Comparison of ENCODE assay signal across 8 cellular contexts in genomic region chr5:321233-321725, GRCh38. TPM values are rescaled to one million over a fixed set of nuclear protein-coding genes. Genes with fewer than 3 reads are reported as not detected.
A peak's percentile ranks its signal among the peaks of the same experiment; 100 is the strongest.
DNase-seq lines count a peak whose midpoint lies in the region; ATAC-seq and TF ChIP-seq lines count a peak whose summit lies in the region.

Gene AHRR, plus strand, starts transcription at chr5:321714. Its CDS starts 22,189 bp downstream, at chr5:343903.

- H3K27ac Mint-ChIP-seq in T-cell, result peak within 1 kb of the TSS in 1 of 2 donors; percentile 46
- no peak within 1 kb of the TSS for H3K27ac Mint-ChIP-seq in stimulated activated naive CD8-positive, alpha-beta T cell treated with anti-CD3 and anti-CD28 coated beads, Interleukin-15, Interleukin-2, amounts not matched to agents 100 ng/mL and 50 ng/mL, for 24 hours

- 0 out of 2 replicates have a peak, but pooled peaks cover 4% of the 10 kb centered on the region for H3K4me1 ChIP-seq in HUES48 (ENCODE audit: control insufficient read depth, insufficient read depth, low read length)
- H3K4me1 ChIP-seq in liver (ENCODE audit: control insufficient read depth in 4 of 4, insufficient read depth in 4 of 4, low read length in 3 of 4), result peaks cover 4 to 24% (median 14%) of the 10 kb centered on the region in 4 donors

- H3K27me3 Mint-ChIP-seq in T-cell, result peaks cover 24 to 38% of the 10 kb centered on the region in 2 donors
- peaks cover 19% of the 10 kb centered on the region for H3K27me3 Mint-ChIP-seq in stimulated activated naive CD8-positive, alpha-beta T cell treated with anti-CD3 and anti-CD28 coated beads, Interleukin-15, Interleukin-2, amounts not matched to agents 100 ng/mL and 50 ng/mL, for 24 hours

- WGBS in liver, result 2% methylated on average over 51 of the region's 51 CpGs

- H3K9me3 ChIP-seq in HUES48 (ENCODE audit: control insufficient read depth, insufficient read depth, low read length), result no peaks in the 10 kb centered on the region
- H3K9me3 ChIP-seq in liver (ENCODE audit: control insufficient read depth in 4 of 4, low read length in 3 of 4), result no peaks in the 10 kb centered on the region

- H3K9ac ChIP-seq in HUES48 (ENCODE audit: low read depth, low read length), result no peak within 1 kb of the TSS
- H3K9ac ChIP-seq in liver (ENCODE audit: low read depth in 1 of 2, low read length in 2 of 2), result no peak within 1 kb of the TSS

- peaks cover 0 to 14% (median 11%) of the 10 kb centered on the region in 3 donors for H3K4me1 Mint-ChIP-seq in T-cell
- H3K4me1 Mint-ChIP-seq in stimulated activated naive CD8-positive, alpha-beta T cell treated with anti-CD3 and anti-CD28 coated beads, Interleukin-15, Interleukin-2, amounts not matched to agents 100 ng/mL and 50 ng/mL, for 24 hours (ENCODE audit: low read depth), result peaks cover 28% of the 10 kb centered on the region

- DNase-seq in Daoy (ENCODE audit: low read depth) (peak; percentile 85), T-cell (peak in 2 of 34 experiments; percentile 13 to 21), dedifferentiated amniotic fluid mesenchymal stem cell (ENCODE audit: extremely low spot score) (peak; percentile 63), AML-193 (lab: John Stamatoyannopoulos, UW) (no peak)

- peaks cover 59% of the 10 kb centered on the region for H3K27me3 ChIP-seq in HUES48 (ENCODE audit: control insufficient read depth, insufficient read depth, low read length)
- peaks cover 3 to 6% (median 4%) of the 10 kb centered on the region in 4 donors for H3K27me3 ChIP-seq in liver (ENCODE audit: control insufficient read depth in 4 of 4, insufficient read depth in 4 of 4, low read length in 3 of 4)

- peaks cover 3% of the 10 kb centered on the region for H3K36me3 Mint-ChIP-seq in T-cell
- peaks cover 11% of the 10 kb centered on the region for H3K36me3 Mint-ChIP-seq in stimulated activated naive CD8-positive, alpha-beta T cell treated with anti-CD3 and anti-CD28 coated beads, Interleukin-15, Interleukin-2, amounts not matched to agents 100 ng/mL and 50 ng/mL, for 24 hours (ENCODE audit: low read depth)

- peak; percentile 8 to 39 for TF ChIP-seq RAD21 in liver (IDR thresholded peaks at IDR 0.05)

- H3K9me3 Mint-ChIP-seq in T-cell, result no peaks in the 10 kb centered on the region
- H3K9me3 Mint-ChIP-seq in stimulated activated naive CD8-positive, alpha-beta T cell treated with anti-CD3 and anti-CD28 coated beads, Interleukin-15, Interleukin-2, amounts not matched to agents 100 ng/mL and 50 ng/mL, for 24 hours, result no peaks in the 10 kb centered on the region

- POLR2A ChIA-PET in T-cell (lab: Charles Lee), result no interaction called here

- H3K27ac ChIP-seq in HUES48 (ENCODE audit: low read depth, low read length) (no peak within 1 kb of the TSS), liver (ENCODE audit: low read depth in 1 of 2, low read length in 2 of 2) (no peak within 1 kb of the TSS)

- H3K4me3 ChIP-seq in HUES48 (ENCODE audit: low read depth, low read length), result peak within 1 kb of the TSS; percentile 72
- H3K4me3 ChIP-seq in liver (ENCODE audit: low read depth in 1 of 3, low read length in 3 of 3), result peak within 1 kb of the TSS in 2 of 3 donors; percentile 8 to 59

- peak; percentile 37 for TF ChIP-seq CTCF in liver (IDR thresholded peaks at IDR 0.05; ENCODE audit: low read depth, low read length, missing input control)

- H3K36me3 ChIP-seq in HUES48 (ENCODE audit: control insufficient read depth, insufficient read depth, low read length) (no peaks in the 10 kb centered on the region), liver (ENCODE audit: control insufficient read depth in 4 of 4, insufficient read depth in 3 of 4, low read depth in 1 of 4, low read length in 3 of 4) (peaks cover 0 to under 1% (median 0%) of the 10 kb centered on the region in 4 donors)

- H3K4me3 Mint-ChIP-seq in T-cell, result peak within 1 kb of the TSS; percentile 64 to 74 (median 69)
- H3K4me3 Mint-ChIP-seq in stimulated activated naive CD8-positive, alpha-beta T cell treated with anti-CD3 and anti-CD28 coated beads, Interleukin-15, Interleukin-2, amounts not matched to agents 100 ng/mL and 50 ng/mL, for 24 hours, result peak within 1 kb of the TSS; percentile 78

- ATAC-seq in GM21423 (IDR thresholded peaks at IDR 0.05; ENCODE audit: unreplicated experiment) (peak; percentile 44), T-cell (replicated peaks in 1 of 4) (peak; percentile 44 to 55 (median 51))

- CTCF ChIA-PET in T-cell (lab: Charles Lee), result no interaction called here

TF ChIP-seq in liver, 16 proteins besides CTCF, POLR2A, EP300 and RAD21:
- TF ChIP-seq RXRA (IDR thresholded peaks at IDR 0.05), result no peak

RNA-seq across cellular contexts. Expression of gene AHRR, which starts in this region (rescaled TPM):
- 15.3 and 26.0 TPM in 2 replicates for total RNA-seq in Daoy (2014; rRNA removed; shearing (Covaris generic))
- 10 to 100 TPM in 1 of 5 donors, 1 to 10 TPM in 3, under 1 TPM in 1; 0.55 to 13.5 (median 3.4) TPM for total RNA-seq in T-cell
- under 1 TPM; 0.33 to 0.47 TPM for total RNA-seq in liver
- under 1 TPM; 0.15 TPM for polyA plus RNA-seq in liver

Comparison
In these comparisons a context has a peak if more than half of its experiments do, and no peak if none do; other contexts are left out.
1. DNase-seq: peak in Daoy (single experiment) and dedifferentiated amniotic fluid mesenchymal stem cell (single experiment); none in AML-193 (0 of 2).